2 cellular contexts compared by ENCODE assay signal in the genomic region with DNA sequence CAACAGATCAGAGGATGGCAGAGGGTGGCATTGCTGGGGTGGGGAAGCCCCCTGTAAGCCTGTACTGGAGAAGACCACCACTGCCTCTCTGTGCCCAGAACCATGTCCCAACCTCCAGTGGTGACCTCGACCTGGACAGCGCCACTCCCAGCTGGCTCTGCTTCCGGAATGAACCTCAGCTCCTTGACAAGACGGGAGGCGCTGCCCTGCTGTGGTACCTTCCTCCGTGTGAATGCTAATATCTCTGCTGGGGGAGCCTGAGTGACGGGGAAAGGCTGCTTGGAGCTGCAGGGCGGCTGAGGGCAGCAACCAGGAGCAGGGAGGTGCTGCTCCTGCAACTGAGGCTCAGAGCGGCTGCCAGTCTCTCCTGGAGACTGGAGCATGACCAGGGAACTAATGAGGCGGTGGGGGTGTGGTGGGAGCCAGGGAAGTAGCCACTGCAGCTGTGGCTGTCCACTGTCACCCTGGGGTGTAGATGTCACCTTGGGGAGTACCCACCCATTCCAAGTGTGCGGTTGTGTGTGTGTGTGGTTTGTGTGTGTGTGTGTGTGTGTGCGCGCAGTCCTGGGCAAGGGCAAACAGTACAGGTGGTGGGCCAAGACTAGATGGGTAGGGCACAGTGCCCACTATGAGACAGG.
TF ChIP-seq lines count a peak whose summit lies in the region.

No MANE protein-coding gene starts in this region.

TF ChIP-seq in SK-N-SH, 30 proteins besides CTCF, POLR2A, EP300 and RAD21 (continued from another document):
- TF ChIP-seq, protein P1, sequence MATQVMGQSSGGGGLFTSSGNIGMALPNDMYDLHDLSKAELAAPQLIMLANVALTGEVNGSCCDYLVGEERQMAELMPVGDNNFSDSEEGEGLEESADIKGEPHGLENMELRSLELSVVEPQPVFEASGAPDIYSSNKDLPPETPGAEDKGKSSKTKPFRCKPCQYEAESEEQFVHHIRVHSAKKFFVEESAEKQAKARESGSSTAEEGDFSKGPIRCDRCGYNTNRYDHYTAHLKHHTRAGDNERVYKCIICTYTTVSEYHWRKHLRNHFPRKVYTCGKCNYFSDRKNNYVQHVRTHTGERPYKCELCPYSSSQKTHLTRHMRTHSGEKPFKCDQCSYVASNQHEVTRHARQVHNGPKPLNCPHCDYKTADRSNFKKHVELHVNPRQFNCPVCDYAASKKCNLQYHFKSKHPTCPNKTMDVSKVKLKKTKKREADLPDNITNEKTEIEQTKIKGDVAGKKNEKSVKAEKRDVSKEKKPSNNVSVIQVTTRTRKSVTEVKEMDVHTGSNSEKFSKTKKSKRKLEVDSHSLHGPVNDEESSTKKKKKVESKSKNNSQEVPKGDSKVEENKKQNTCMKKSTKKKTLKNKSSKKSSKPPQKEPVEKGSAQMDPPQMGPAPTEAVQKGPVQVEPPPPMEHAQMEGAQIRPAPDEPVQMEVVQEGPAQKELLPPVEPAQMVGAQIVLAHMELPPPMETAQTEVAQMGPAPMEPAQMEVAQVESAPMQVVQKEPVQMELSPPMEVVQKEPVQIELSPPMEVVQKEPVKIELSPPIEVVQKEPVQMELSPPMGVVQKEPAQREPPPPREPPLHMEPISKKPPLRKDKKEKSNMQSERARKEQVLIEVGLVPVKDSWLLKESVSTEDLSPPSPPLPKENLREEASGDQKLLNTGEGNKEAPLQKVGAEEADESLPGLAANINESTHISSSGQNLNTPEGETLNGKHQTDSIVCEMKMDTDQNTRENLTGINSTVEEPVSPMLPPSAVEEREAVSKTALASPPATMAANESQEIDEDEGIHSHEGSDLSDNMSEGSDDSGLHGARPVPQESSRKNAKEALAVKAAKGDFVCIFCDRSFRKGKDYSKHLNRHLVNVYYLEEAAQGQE (IDR thresholded peaks at IDR 0.05; ENCODE audit: low read depth, low read length): peak; percentile 27; the same call in 1 of the 2 replicates

TF ChIP-seq in SK-N-SH treated with all-trans-retinoic acid at 6 μM for 48 hours, 23 proteins besides CTCF, POLR2A, EP300 and RAD21 (continued from another document):
- TF ChIP-seq TSHZ2 (CRISPR knock-in tag; IDR thresholded peaks at IDR 0.05) (no peak), BACH2 (CRISPR knock-in tag; IDR thresholded peaks at IDR 0.05; ENCODE audit: borderline replicate concordance) (no peak), ISL1 (CRISPR knock-in tag; IDR thresholded peaks at IDR 0.05) (no peak), POU6F1 (CRISPR knock-in tag; IDR thresholded peaks at IDR 0.05; ENCODE audit: borderline replicate concordance, low read depth) (no peak), TOX (CRISPR knock-in tag; IDR thresholded peaks at IDR 0.05; ENCODE audit: borderline replicate concordance) (no peak), ZNF70 (CRISPR knock-in tag; IDR thresholded peaks at IDR 0.05) (no peak), ZC3H10 (CRISPR knock-in tag; IDR thresholded peaks at IDR 0.05) (no peak), PPARA (CRISPR knock-in tag; IDR thresholded peaks at IDR 0.05; ENCODE audit: borderline replicate concordance) (no peak), ZFP3 (CRISPR knock-in tag; IDR thresholded peaks at IDR 0.05) (no peak), TCF4 (CRISPR knock-in tag; IDR thresholded peaks at IDR 0.05; ENCODE audit: borderline replicate concordance) (no peak), ARNTL (CRISPR knock-in tag; IDR thresholded peaks at IDR 0.05; ENCODE audit: borderline replicate concordance, low read depth) (no peak), CREB5 (CRISPR knock-in tag; IDR thresholded peaks at IDR 0.05; ENCODE audit: low read depth) (no peak), ZNF8 (CRISPR knock-in tag; IDR thresholded peaks at IDR 0.05) (no peak)
